1 cellular context compared by ENCODE assay signal in the genomic region with DNA sequence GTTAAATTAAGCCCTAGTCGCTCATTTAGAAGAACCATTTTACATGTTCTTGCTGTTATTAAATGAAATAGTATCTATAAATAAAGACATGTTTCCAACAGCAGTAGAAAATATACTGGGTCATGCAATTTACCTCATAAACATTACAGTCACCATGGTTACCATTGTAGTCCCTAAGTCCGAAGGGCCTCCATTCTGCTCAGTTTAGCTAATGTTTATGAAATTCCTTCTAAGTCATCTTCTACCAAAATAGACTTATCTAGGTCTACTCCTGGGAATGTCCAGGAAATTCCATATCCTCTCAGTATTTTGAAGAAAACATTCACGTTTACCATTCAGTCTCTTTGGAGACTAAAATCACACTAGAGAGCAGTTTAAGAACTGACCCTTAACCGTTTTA.
TF ChIP-seq lines count a peak whose summit lies in the region.

No MANE protein-coding gene starts in this region.

TF ChIP-seq in endothelial cell of umbilical vein, 7 proteins besides CTCF, POLR2A, EP300 and RAD21 (continued from another document):
- TF ChIP-seq FOS (IDR thresholded peaks at IDR 0.05; ENCODE audit: borderline replicate concordance, insufficient read depth, low read length) (no peak), JUN (IDR thresholded peaks at IDR 0.05; ENCODE audit: borderline replicate concordance, insufficient read depth, insufficient read length, low read depth) (no peak), GATA2 (IDR thresholded peaks at IDR 0.05; ENCODE audit: insufficient read depth, insufficient read length, low read depth, low read length) (no peak)
